1 cellular context compared by ENCODE assay signal in the genomic region with DNA sequence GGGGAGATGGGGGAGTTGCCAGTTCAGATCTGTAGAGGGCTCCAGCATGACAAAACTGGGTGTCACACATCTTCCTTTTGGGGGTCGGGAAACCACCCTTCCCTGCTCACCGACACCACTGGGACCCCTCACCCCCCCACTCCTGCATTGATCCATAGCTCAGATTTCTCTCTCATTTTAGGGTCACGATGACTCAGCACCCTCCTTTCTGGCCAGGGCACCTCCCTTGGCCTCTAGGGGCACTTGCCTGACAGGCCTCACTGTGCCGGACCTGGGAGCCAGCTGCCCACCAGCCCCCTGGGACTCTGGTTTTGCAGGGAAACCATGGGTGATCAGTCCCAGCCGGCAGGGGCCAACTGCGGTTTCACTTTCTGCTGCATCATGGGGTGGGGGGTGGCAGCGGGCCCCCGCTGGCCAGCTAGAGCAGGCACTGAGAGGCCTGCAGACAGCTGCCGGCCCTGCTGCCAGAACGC.
TF ChIP-seq lines count a peak whose summit lies in the region.

No MANE protein-coding gene starts in this region.

TF ChIP-seq in GM12878, 131 proteins besides CTCF, POLR2A, EP300 and RAD21 (continued from another document and continues in another):
- TF ChIP-seq CUX1 (IDR thresholded peaks at IDR 0.05; ENCODE audit: insufficient replicate concordance, low read depth, low read length) (peak; percentile 90), STAT3 (IDR thresholded peaks at IDR 0.05; ENCODE audit: low read depth, low read length) (no peak), PML (IDR thresholded peaks at IDR 0.05; ENCODE audit: low read length) (0 out of 2 replicates have a peak, but pooled peaks have one; percentile 39), ZBED1 (IDR thresholded peaks at IDR 0.05; ENCODE audit: borderline replicate concordance) (peak; percentile 40; the same call in 1 of the 2 replicates), RCOR1 (conservative IDR thresholded peaks at IDR 0.05; ENCODE audit: low read depth, low read length) (peak; percentile 82; the same call in 1 of the 2 replicates), FOS (IDR thresholded peaks at IDR 0.05; ENCODE audit: borderline replicate concordance, extremely low read depth, insufficient read length) (no peak), FOXK2 (IDR thresholded peaks at IDR 0.05) (no peak), RAD51 (IDR thresholded peaks at IDR 0.05) (no peak), CEBPB (IDR thresholded peaks at IDR 0.05; ENCODE audit: borderline replicate concordance in 1 of 2, low read depth in 2 of 2, low read length in 2 of 2) (no peak), NKRF (conservative IDR thresholded peaks at IDR 0.05) (peak; percentile 58), NR2F1 (conservative IDR thresholded peaks at IDR 0.05) (peak; percentile 97), RELB (IDR thresholded peaks at IDR 0.05; ENCODE audit: low read depth) (0 out of 2 replicates have a peak, but pooled peaks have one; percentile 59), ASH2L (IDR thresholded peaks at IDR 0.05; ENCODE audit: borderline replicate concordance, low read depth) (no peak), BRCA1 (IDR thresholded peaks at IDR 0.05; ENCODE audit: low read depth, low read length) (no peak), ZBTB4 (CRISPR knock-in tag; IDR thresholded peaks at IDR 0.05) (no peak), PBX3 (IDR thresholded peaks at IDR 0.05; ENCODE audit: insufficient replicate concordance, low read depth, low read length) (peak; percentile 73), ZNF592 (IDR thresholded peaks at IDR 0.05) (peak; percentile 62; the same call in 1 of the 2 replicates), YY1 (IDR thresholded peaks at IDR 0.05; ENCODE audit: low read depth, low read length) (peak; percentile 20; the same call in 1 of the 2 replicates), SMARCA5 (IDR thresholded peaks at IDR 0.05) (peak; percentile 59; the same call in 1 of the 2 replicates)
- TF ChIP-seq, protein P1, sequence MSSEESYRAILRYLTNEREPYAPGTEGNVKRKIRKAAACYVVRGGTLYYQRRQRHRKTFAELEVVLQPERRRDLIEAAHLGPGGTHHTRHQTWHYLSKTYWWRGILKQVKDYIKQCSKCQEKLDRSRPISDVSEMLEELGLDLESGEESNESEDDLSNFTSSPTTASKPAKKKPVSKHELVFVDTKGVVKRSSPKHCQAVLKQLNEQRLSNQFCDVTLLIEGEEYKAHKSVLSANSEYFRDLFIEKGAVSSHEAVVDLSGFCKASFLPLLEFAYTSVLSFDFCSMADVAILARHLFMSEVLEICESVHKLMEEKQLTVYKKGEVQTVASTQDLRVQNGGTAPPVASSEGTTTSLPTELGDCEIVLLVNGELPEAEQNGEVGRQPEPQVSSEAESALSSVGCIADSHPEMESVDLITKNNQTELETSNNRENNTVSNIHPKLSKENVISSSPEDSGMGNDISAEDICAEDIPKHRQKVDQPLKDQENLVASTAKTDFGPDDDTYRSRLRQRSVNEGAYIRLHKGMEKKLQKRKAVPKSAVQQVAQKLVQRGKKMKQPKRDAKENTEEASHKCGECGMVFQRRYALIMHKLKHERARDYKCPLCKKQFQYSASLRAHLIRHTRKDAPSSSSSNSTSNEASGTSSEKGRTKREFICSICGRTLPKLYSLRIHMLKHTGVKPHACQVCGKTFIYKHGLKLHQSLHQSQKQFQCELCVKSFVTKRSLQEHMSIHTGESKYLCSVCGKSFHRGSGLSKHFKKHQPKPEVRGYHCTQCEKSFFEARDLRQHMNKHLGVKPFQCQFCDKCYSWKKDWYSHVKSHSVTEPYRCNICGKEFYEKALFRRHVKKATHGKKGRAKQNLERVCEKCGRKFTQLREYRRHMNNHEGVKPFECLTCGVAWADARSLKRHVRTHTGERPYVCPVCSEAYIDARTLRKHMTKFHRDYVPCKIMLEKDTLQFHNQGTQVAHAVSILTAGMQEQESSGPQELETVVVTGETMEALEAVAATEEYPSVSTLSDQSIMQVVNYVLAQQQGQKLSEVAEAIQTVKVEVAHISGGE (CRISPR knock-in tag; IDR thresholded peaks at IDR 0.05): no peak
